ENCODE assay signal across 21 cellular contexts in genomic region chr2:206080927-206081326, GRCh38. TPM values are rescaled to one million over a fixed set of nuclear protein-coding genes. Genes with fewer than 3 reads are reported as not detected.
A peak's percentile ranks its signal among the peaks of the same experiment; 100 is the strongest.
DNase-seq lines count a peak whose midpoint lies in the region; ATAC-seq and TF ChIP-seq lines count a peak whose summit lies in the region.
"Had no signal": no experiment of that assay in that cellular context is flagged by ENCODE, and none has a peak within 500 bp of the region (broad histone marks: within the 10 kb centered on the region; RNA-seq: fewer than 3 reads in every experiment).

No MANE protein-coding gene starts in this region.

- 93% methylated on average over 4 of the region's 4 CpGs for WGBS in mammary epithelial cell (ENCODE audit: low coverage, missing lambda C conversion rate)
- WGBS in endodermal cell (ENCODE audit: insufficient coverage in 1 of 2, insufficient read length in 1 of 2), 2 experiments, result 63 to 83% methylated on average over 1 to 4 of the region's 4 CpGs

- POLR2A ChIA-PET in MCF 10A (lab: Yijun Ruan, JAX), result no interaction called here

- H3K9me3 ChIP-seq in mammary epithelial cell (replicated peaks; ENCODE audit: insufficient read depth, low read length) (no peaks in the 10 kb centered on the region), NT2/D1 (ENCODE audit: insufficient read depth, low read length) (peaks cover 7% of the 10 kb centered on the region; the same call in 1 of the 2 replicates), endodermal cell (ENCODE audit: control insufficient read depth, low read length) (peaks cover 4% of the 10 kb centered on the region)
- H3K9me3 ChIP-seq: Caco-2, MG63, Peyer's patch had no signal

- no peak overlapping the region for H3K4me3 ChIP-seq in mammary epithelial cell (replicated peaks in 1 of 3; ENCODE audit: insufficient read depth in 1 of 3, low read depth in 2 of 3, low read length in 3 of 3)
- no peak overlapping the region for H3K4me3 ChIP-seq in NT2/D1 (ENCODE audit: insufficient read length, low read depth)
- H3K4me3 ChIP-seq in endodermal cell (ENCODE audit: low read length), result peak overlapping the region; percentile 62
- H3K4me3 ChIP-seq: MG63, Peyer's patch had no signal

- intact Hi-C loops in MCF 10A (cut with micrococcal nuclease) (no loop called here), mammary epithelial cell (cut with micrococcal nuclease) (no loop called here)

- H3K4me3 Mint-ChIP-seq in MCF 10A (ENCODE audit: unreplicated experiment) (no peak overlapping the region), endodermal cell (no peak overlapping the region)
- no peak overlapping the region for H3K4me3 Mint-ChIP-seq in activated T-helper 17 cell treated with anti-CD3 and anti-CD28 coated beads, Interleukin-2, amount 50 U/mL, for 72 hours
- H3K4me3 Mint-ChIP-seq: B cell had no signal

- H2AFZ ChIP-seq in mammary epithelial cell (ENCODE audit: low read depth, low read length), result no peak overlapping the region

- in situ Hi-C loops in mammary epithelial cell (cut with MboI; ENCODE audit: low sequenced_read_pairs in 2 of 2) (no loop called here), GM13976 (cut with MboI; ENCODE audit: low sequenced_read_pairs, unreplicated experiment) (no loop called here)

- peaks cover 5% of the 10 kb centered on the region for H3K4me1 ChIP-seq in mammary epithelial cell (ENCODE audit: insufficient read depth, low read length)
- peaks cover 3% of the 10 kb centered on the region for H3K4me1 ChIP-seq in NT2/D1 (ENCODE audit: insufficient read depth, insufficient read length)
- H3K4me1 ChIP-seq in endodermal cell (ENCODE audit: control insufficient read depth, insufficient read depth, low read length), result peaks cover 9% of the 10 kb centered on the region

- H3K4me2 ChIP-seq in mammary epithelial cell (ENCODE audit: insufficient read depth, low read depth, low read length), result no peak overlapping the region
- H3K4me2 ChIP-seq: KMS-11 had no signal

- H3K9ac ChIP-seq in mammary epithelial cell (ENCODE audit: insufficient read depth, low read length) (no peak overlapping the region), NT2/D1 (ENCODE audit: insufficient read length, low read depth) (peak overlapping the region; percentile 51), endodermal cell (ENCODE audit: extremely low read depth, low read length, poor library complexity, severe bottlenecking) (no peak overlapping the region)
- H3K9ac ChIP-seq: KMS-11 had no signal

- TF ChIP-seq CTCF in MCF 10A (IDR thresholded peaks at IDR 0.05; ENCODE audit: unreplicated experiment) (no peak), mammary epithelial cell (conservative IDR thresholded peaks at IDR 0.05 in 1 of 2, IDR thresholded peaks at IDR 0.05 in 1 of 2; ENCODE audit: extremely low read depth in 1 of 2, insufficient read depth in 1 of 2, low read depth in 1 of 2, low read length in 2 of 2) (no peak), endodermal cell (conservative IDR thresholded peaks at IDR 0.05) (no peak), GM13976 (IDR thresholded peaks at IDR 0.05; ENCODE audit: borderline replicate concordance, control extremely low read depth, extremely low read depth, insufficient read depth, missing control alignments) (no peak)

- dilution Hi-C loops in mammary epithelial cell (cut with HindIII; ENCODE audit: low sequenced_read_pairs), result no loop called here

- H3K36me3 Mint-ChIP-seq in MCF 10A (ENCODE audit: insufficient read depth, unreplicated experiment) (peaks cover under 1% of the 10 kb centered on the region), endodermal cell (ENCODE audit: low read depth) (peaks cover 8% of the 10 kb centered on the region)
- peaks cover 17% of the 10 kb centered on the region for H3K36me3 Mint-ChIP-seq in activated T-helper 17 cell treated with anti-CD3 and anti-CD28 coated beads, Interleukin-2, amount 50 U/mL, for 72 hours (ENCODE audit: low read depth)

- no peak for ATAC-seq in activated T-helper 17 cell treated with anti-CD3 and anti-CD28 coated beads, Interleukin-2, amount 50 U/mL, for 72 hours (replicated peaks)

- no peaks in the 10 kb centered on the region for H3K27me3 Mint-ChIP-seq in MCF 10A (ENCODE audit: insufficient read depth, unreplicated experiment)
- no peaks in the 10 kb centered on the region for H3K27me3 Mint-ChIP-seq in endodermal cell (ENCODE audit: insufficient read depth)
- H3K27me3 Mint-ChIP-seq in activated T-helper 17 cell treated with anti-CD3 and anti-CD28 coated beads, Interleukin-2, amount 50 U/mL, for 72 hours, result no peaks in the 10 kb centered on the region
- H3K27me3 Mint-ChIP-seq: B cell had no signal

- no peak overlapping the region for H3K27ac ChIP-seq in mammary epithelial cell (ENCODE audit: insufficient read depth, low read depth, low read length)
- H3K27ac ChIP-seq in endodermal cell (ENCODE audit: low read depth, low read length), result no peak overlapping the region
- H3K27ac ChIP-seq: KMS-11, Peyer's patch had no signal

- no peak for DNase-seq in MCF 10A (ENCODE audit: unreplicated experiment)
- DNase-seq in mammary epithelial cell, result no peak
- no peak for DNase-seq in NT2/D1 (ENCODE audit: low read depth, low spot score)
- DNase-seq in endodermal cell, result peak; percentile 13
- DNase-seq in NCI-H2196 (lab: John Stamatoyannopoulos, UW; ENCODE audit: unreplicated experiment), result no peak
- no peak for DNase-seq in stimulated activated CD4-positive, alpha-beta T cell treated with anti-CD3 and anti-CD28 coated beads, Interleukin-12 subunit alpha, Interleukin-12 subunit beta, amount 100 ng/mL, for 4 hours
- no peak for DNase-seq in GM13976 (ENCODE audit: low spot score)
- DNase-seq: 8988T, Caco-2, HCEC 1CT, MG63, NCI-H1092, NCI-H1436 treated with DMSO at 0.1 percent for 48 hours, NCI-H2029, NCI-H2171, NCI-H446, NCI-H69, Peyer's patch had no signal

- H3K79me2 ChIP-seq in mammary epithelial cell (ENCODE audit: insufficient read depth, low read length), result peaks cover 91% of the 10 kb centered on the region

- no peaks in the 10 kb centered on the region for H3K9me3 Mint-ChIP-seq in MCF 10A (ENCODE audit: unreplicated experiment)
- no peaks in the 10 kb centered on the region for H3K9me3 Mint-ChIP-seq in endodermal cell
- H3K9me3 Mint-ChIP-seq in activated T-helper 17 cell treated with anti-CD3 and anti-CD28 coated beads, Interleukin-2, amount 50 U/mL, for 72 hours, result no peaks in the 10 kb centered on the region

- H3K36me3 ChIP-seq in mammary epithelial cell (ENCODE audit: insufficient read depth, low read length) (no peaks in the 10 kb centered on the region), NT2/D1 (ENCODE audit: insufficient read depth, insufficient read length, low read length) (no peaks in the 10 kb centered on the region), endodermal cell (ENCODE audit: control insufficient read depth, insufficient read depth, low read length) (peaks cover 13% of the 10 kb centered on the region)
- H3K36me3 ChIP-seq: MG63, Peyer's patch had no signal

- CTCF ChIA-PET in MCF 10A (lab: Yijun Ruan, JAX) (no interaction called here), mammary epithelial cell (lab: Charles Lee; ENCODE audit: low non-redundant PET) (no interaction called here)

- H3K4me1 Mint-ChIP-seq in MCF 10A (ENCODE audit: insufficient read depth, unreplicated experiment) (peaks cover 16% of the 10 kb centered on the region), endodermal cell (peaks cover 37% of the 10 kb centered on the region)
- peaks cover 19% of the 10 kb centered on the region for H3K4me1 Mint-ChIP-seq in activated T-helper 17 cell treated with anti-CD3 and anti-CD28 coated beads, Interleukin-2, amount 50 U/mL, for 72 hours

- H3K27ac Mint-ChIP-seq in MCF 10A (ENCODE audit: low read depth, unreplicated experiment), result peak overlapping the region; percentile 31
- H3K27ac Mint-ChIP-seq in endodermal cell, result peak overlapping the region; percentile 90
- H3K27ac Mint-ChIP-seq in activated T-helper 17 cell treated with anti-CD3 and anti-CD28 coated beads, Interleukin-2, amount 50 U/mL, for 72 hours, result no peak overlapping the region
- H3K27ac Mint-ChIP-seq: B cell had no signal

- no peaks in the 10 kb centered on the region for H3K27me3 ChIP-seq in mammary epithelial cell (ENCODE audit: insufficient read depth, low read length)
- peaks cover 7% of the 10 kb centered on the region for H3K27me3 ChIP-seq in NT2/D1 (ENCODE audit: insufficient read depth, insufficient read length)
- H3K27me3 ChIP-seq in endodermal cell (ENCODE audit: control insufficient read depth, insufficient read depth, low read length, poor library complexity, severe bottlenecking), result no peaks in the 10 kb centered on the region
- H3K27me3 ChIP-seq: MG63, Peyer's patch had no signal

- H4K20me1 ChIP-seq in mammary epithelial cell (ENCODE audit: insufficient read depth, low read length), result no peaks in the 10 kb centered on the region

- no TSS peak for BruUV-seq in MCF 10A (replicated peaks; lab: Mats Ljungman, UMichigan)
- no TSS peak for BruUV-seq in mammary epithelial cell (replicated peaks; lab: Mats Ljungman, UMichigan)

RNA-seq across cellular contexts. Expression of gene INO80D, which starts 5.0 kb away (rescaled TPM):
- 18.7 and 21.6 TPM in 2 replicates for total RNA-seq in MCF 10A (2022)
- 10 to 100 TPM; 12.7 to 17.7 TPM for total RNA-seq in mammary epithelial cell
- 5.9 TPM for polyA plus RNA-seq in mammary epithelial cell
- polyA minus RNA-seq in mammary epithelial cell, result 33.6 TPM
- 10 to 100 TPM; 27.6 to 35.2 TPM for total RNA-seq in endodermal cell
- 4.6 TPM for polyA plus RNA-seq in endodermal cell (2013, experiment 1 of 2)
- 6.0 TPM for polyA plus RNA-seq in endodermal cell (2013, experiment 2 of 2)
- total RNA-seq in activated T-helper 17 cell treated with anti-CD3 and anti-CD28 coated beads, Interleukin-2, amount 50 U/mL, for 72 hours, result 10 to 100 TPM; 21.8 to 29.3 TPM
